19 cellular contexts compared by ENCODE assay signal in genomic region chr11:108632041-108632440, GRCh38. TPM values are rescaled to one million over a fixed set of nuclear protein-coding genes. Genes with fewer than 3 reads are reported as not detected.
A peak's percentile ranks its signal among the peaks of the same experiment; 100 is the strongest.
DNase-seq lines count a peak whose midpoint lies in the region; ATAC-seq and TF ChIP-seq lines count a peak whose summit lies in the region.
"Had no signal": no experiment of that assay in that cellular context is flagged by ENCODE, and none has a peak within 500 bp of the region (broad histone marks: within the 10 kb centered on the region; RNA-seq: fewer than 3 reads in every experiment).

No MANE protein-coding gene starts in this region.

- CTCF ChIA-PET in SK-N-SH (lab: Yijun Ruan, JAX) = interaction anchor here (0.6 to 1.3 kb wide), 5 partner anchors 9 to 213 kb away, joined by 3 to 4 read pairs (median 3); no protein-coding TSS in a partner anchor

- no peaks in the 10 kb centered on the region for H3K9me3 ChIP-seq in SK-N-SH
- no peaks in the 10 kb centered on the region for H3K9me3 ChIP-seq in tibial artery

- no peak overlapping the region for H2AFZ ChIP-seq in SK-N-SH (ENCODE audit: low read depth)

- H3K36me3 ChIP-seq in SK-N-SH (replicated peaks in 1 of 2; ENCODE audit: control insufficient read depth in 1 of 2, insufficient read depth in 2 of 2, low read length in 1 of 2) (peaks cover 0 to 3% of the 10 kb centered on the region in 2 experiments), tibial artery (no peaks in the 10 kb centered on the region)

- no peaks in the 10 kb centered on the region for H3F3A ChIP-seq in SK-N-SH (replicated peaks; ENCODE audit: insufficient read depth)

- no peak for TF ChIP-seq RAD21 in SK-N-SH (IDR thresholded peaks at IDR 0.05; ENCODE audit: low read length)

- TF ChIP-seq CTCF in SK-N-SH (IDR thresholded peaks at IDR 0.05) = no peak
- TF ChIP-seq CTCF in tibial artery (IDR thresholded peaks at IDR 0.05) = no peak

- H3K27me3 ChIP-seq in SK-N-SH (ENCODE audit: insufficient read depth) (no peaks in the 10 kb centered on the region), tibial artery (no peaks in the 10 kb centered on the region)

- H3K4me2 ChIP-seq in SK-N-SH = no peak overlapping the region

- DNase-seq in SK-N-SH = peak; percentile 24
- DNase-seq in caudate nucleus (lab: John Stamatoyannopoulos, UW) = peak in 2 of 61 donors; percentile 4 to 9
- peak; percentile 19 for DNase-seq in fibroblast of peridontal ligament (ENCODE audit: extremely low read depth)
- DNase-seq in NCI-H2107 treated with DMSO at 0.1 percent for 48 hours (lab: John Stamatoyannopoulos, UW; ENCODE audit: unreplicated experiment) = no peak
- DNase-seq in NCI-H1694 treated with DMSO at 0.1 percent for 48 hours (lab: John Stamatoyannopoulos, UW) = no peak
- DNase-seq in tibial artery = no peak
- DNase-seq in T-helper 1 cell = no peak
- DNase-seq: COR-L47, DMS153, EL, HCEC 1CT, KG1, NCI-H1092 treated with DMSO at 0.1 percent for 48 hours, NCI-H187, NCI-H2171, SHP77 had no signal

- H3K9ac ChIP-seq in SK-N-SH = no peak overlapping the region

- H3K4me1 ChIP-seq in SK-N-SH (ENCODE audit: control insufficient read depth in 1 of 2, insufficient read depth in 2 of 2, low read depth in 1 of 2, low read length in 1 of 2) (no peaks in the 10 kb centered on the region; a peak in 1 of 4 replicates), tibial artery (no peaks in the 10 kb centered on the region)

- POLR2A ChIA-PET in SK-N-SH (lab: Yijun Ruan, JAX) = no interaction called here

- intact Hi-C loops in tibial artery (cut with DNase I; ENCODE audit: low total_unique reads) = no loop called here

- H3K27ac ChIP-seq in SK-N-SH (ENCODE audit: low read depth in 2 of 2, low read length in 1 of 2) (no peak overlapping the region), caudate nucleus (ENCODE audit: low read depth, low read length) (peak overlapping the region; percentile 53), tibial artery (no peak overlapping the region)
- H3K27ac ChIP-seq: 22Rv1 had no signal

- 20% methylated on average over 1 of the region's 1 CpG for WGBS in SK-N-SH (ENCODE audit: low lambda C conversion rate)

- H3K79me2 ChIP-seq in SK-N-SH (ENCODE audit: insufficient read depth) = no peaks in the 10 kb centered on the region

- no peaks in the 10 kb centered on the region for H4K20me1 ChIP-seq in SK-N-SH (ENCODE audit: insufficient read depth)

- TF ChIP-seq EP300 in SK-N-SH (IDR thresholded peaks at IDR 0.05; ENCODE audit: borderline replicate concordance in 1 of 2, low read depth in 1 of 2, low read length in 1 of 2) = no peak

- H3K4me3 ChIP-seq in SK-N-SH (ENCODE audit: low read depth in 2 of 2, low read length in 1 of 2) (no peak overlapping the region), tibial artery (no peak overlapping the region)

- 0 out of 2 replicates have a peak, but pooled peaks cover 3% of the 10 kb centered on the region for H3K9me2 ChIP-seq in SK-N-SH

- ATAC-seq in SK-N-SH treated with all-trans-retinoic acid at 6 μM for 48 hours = no peak
- ATAC-seq: Panc1 had no signal

TF ChIP-seq in SK-N-SH, 30 proteins besides CTCF, POLR2A, EP300 and RAD21 (continues in another document):
- TF ChIP-seq JUND (IDR thresholded peaks at IDR 0.05) (no peak), YY1 (IDR thresholded peaks at IDR 0.05; ENCODE audit: low read depth) (no peak), IRF3 (IDR thresholded peaks at IDR 0.05; ENCODE audit: low read depth, low read length) (no peak), USF1 (IDR thresholded peaks at IDR 0.05; ENCODE audit: borderline replicate concordance, low read depth) (no peak), GATA2 (CRISPR knock-in tag; IDR thresholded peaks at IDR 0.05) (no peak), NFIC (IDR thresholded peaks at IDR 0.05; ENCODE audit: borderline replicate concordance) (no peak), TAF1 (IDR thresholded peaks at IDR 0.05; ENCODE audit: borderline replicate concordance, low read depth, low read length) (no peak)
- TF ChIP-seq, protein P1, sequence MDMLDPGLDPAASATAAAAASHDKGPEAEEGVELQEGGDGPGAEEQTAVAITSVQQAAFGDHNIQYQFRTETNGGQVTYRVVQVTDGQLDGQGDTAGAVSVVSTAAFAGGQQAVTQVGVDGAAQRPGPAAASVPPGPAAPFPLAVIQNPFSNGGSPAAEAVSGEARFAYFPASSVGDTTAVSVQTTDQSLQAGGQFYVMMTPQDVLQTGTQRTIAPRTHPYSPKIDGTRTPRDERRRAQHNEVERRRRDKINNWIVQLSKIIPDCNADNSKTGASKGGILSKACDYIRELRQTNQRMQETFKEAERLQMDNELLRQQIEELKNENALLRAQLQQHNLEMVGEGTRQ (IDR thresholded peaks at IDR 0.05; ENCODE audit: borderline replicate concordance, low read depth, low read length) = no peak

TF ChIP-seq in SK-N-SH treated with all-trans-retinoic acid at 6 μM for 48 hours, 23 proteins besides CTCF, POLR2A, EP300 and RAD21:
- no peak for TF ChIP-seq ZNF8 (CRISPR knock-in tag; IDR thresholded peaks at IDR 0.05)
- no peak for TF ChIP-seq SNAI2 (CRISPR knock-in tag; IDR thresholded peaks at IDR 0.05)
- TF ChIP-seq, protein P2, sequence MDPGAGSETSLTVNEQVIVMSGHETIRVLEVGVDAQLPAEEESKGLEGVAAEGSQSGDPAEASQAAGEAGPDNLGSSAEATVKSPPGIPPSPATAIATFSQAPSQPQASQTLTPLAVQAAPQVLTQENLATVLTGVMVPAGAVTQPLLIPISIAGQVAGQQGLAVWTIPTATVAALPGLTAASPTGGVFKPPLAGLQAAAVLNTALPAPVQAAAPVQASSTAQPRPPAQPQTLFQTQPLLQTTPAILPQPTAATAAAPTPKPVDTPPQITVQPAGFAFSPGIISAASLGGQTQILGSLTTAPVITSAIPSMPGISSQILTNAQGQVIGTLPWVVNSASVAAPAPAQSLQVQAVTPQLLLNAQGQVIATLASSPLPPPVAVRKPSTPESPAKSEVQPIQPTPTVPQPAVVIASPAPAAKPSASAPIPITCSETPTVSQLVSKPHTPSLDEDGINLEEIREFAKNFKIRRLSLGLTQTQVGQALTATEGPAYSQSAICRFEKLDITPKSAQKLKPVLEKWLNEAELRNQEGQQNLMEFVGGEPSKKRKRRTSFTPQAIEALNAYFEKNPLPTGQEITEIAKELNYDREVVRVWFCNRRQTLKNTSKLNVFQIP (CRISPR knock-in tag; IDR thresholded peaks at IDR 0.05; ENCODE audit: borderline replicate concordance, low read depth) = no peak
- TF ChIP-seq OSR1 (CRISPR knock-in tag; IDR thresholded peaks at IDR 0.05) = no peak
- no peak for TF ChIP-seq TCF4 (CRISPR knock-in tag; IDR thresholded peaks at IDR 0.05; ENCODE audit: borderline replicate concordance)
- TF ChIP-seq ARNTL (CRISPR knock-in tag; IDR thresholded peaks at IDR 0.05; ENCODE audit: borderline replicate concordance, low read depth) = no peak
- no peak for TF ChIP-seq ZFP3 (CRISPR knock-in tag; IDR thresholded peaks at IDR 0.05)
- no peak for TF ChIP-seq ZFP30 (CRISPR knock-in tag; IDR thresholded peaks at IDR 0.05)
- TF ChIP-seq CSDC2 (CRISPR knock-in tag; IDR thresholded peaks at IDR 0.05) = no peak

RNA-seq across cellular contexts. Expression of gene DDX10, which starts 32.8 kb away (rescaled TPM):
- polyA plus RNA-seq in SK-N-SH (2012; rRNA removed) = 35.8 and 42.7 TPM in 2 replicates
- 40.8 and 52.9 TPM in 2 replicates for polyA plus RNA-seq in SK-N-SH (2012; cell fraction: cytosol; rRNA removed)
- 32.8 and 39.3 TPM in 2 replicates for polyA plus RNA-seq in SK-N-SH (2012; cell fraction: nucleus; rRNA removed)

RNA-seq across cellular contexts. Expression of gene EXPH5, which starts 38.5 kb away (rescaled TPM):
- polyA plus RNA-seq in SK-N-SH (2012; rRNA removed) = 0.03 and 0.05 TPM in 2 replicates
- polyA plus RNA-seq in SK-N-SH (2012; cell fraction: cytosol; rRNA removed) = 0.03 and 0.05 TPM in 2 replicates
- polyA plus RNA-seq in SK-N-SH (2012; cell fraction: nucleus; rRNA removed) = 0.04 and 0.05 TPM in 2 replicates

Comparison
In these comparisons a context has a peak if more than half of its experiments do, and no peak if none do; other contexts are left out.
1. DNase-seq: peak in SK-N-SH (single experiment) and fibroblast of peridontal ligament (single experiment); none in NCI-H2107 treated with DMSO at 0.1 percent for 48 hours (single experiment), NCI-H1694 treated with DMSO at 0.1 percent for 48 hours (single experiment), tibial artery (0 of 2) and T-helper 1 cell (0 of 5).